9 cellular contexts compared by ENCODE assay signal in the genomic region with DNA sequence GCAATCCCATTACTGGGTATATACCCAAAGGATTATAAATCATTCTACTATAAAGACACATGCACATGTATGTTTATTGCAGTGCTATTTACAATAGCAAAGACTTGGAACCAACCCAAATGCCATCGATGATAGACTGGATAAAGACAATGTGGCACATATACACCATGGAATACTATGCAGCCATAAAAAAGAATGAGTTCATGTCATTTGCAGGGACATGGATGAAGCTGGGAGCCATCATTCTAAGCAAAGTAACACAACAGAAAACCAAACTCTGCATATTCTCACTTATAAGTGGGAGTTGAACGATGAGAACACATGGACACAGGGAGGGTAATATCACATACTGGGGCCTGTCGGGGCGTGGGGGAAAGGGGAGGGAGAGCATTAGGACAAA. TPM values are rescaled to one million over a fixed set of nuclear protein-coding genes. Genes with fewer than 3 reads are reported as not detected.
"Had no signal": no experiment of that assay in that cellular context is flagged by ENCODE, and none has a peak within 500 bp of the region (broad histone marks: within the 10 kb centered on the region; RNA-seq: fewer than 3 reads in every experiment).

No MANE protein-coding gene starts in this region.

RNA-seq across cellular contexts. Expression of a gene that starts 2.5 kb away (rescaled TPM):
- total RNA-seq: activated CD4-positive, alpha-beta memory T cell treated with anti-CD3 and anti-CD28 coated beads for 36 hours; activated CD4-positive, alpha-beta T cell treated with anti-CD3 and anti-CD28 coated beads for 36 hours; activated CD4-positive, alpha-beta T cell treated with anti-CD3 and anti-CD28 coated beads, Interleukin-2, amount 10 ng/mL, durations not matched to agents 24 days and 14 days; activated CD8-positive, alpha-beta memory T cell treated with anti-CD3 and anti-CD28 coated beads for 36 hours; activated CD8-positive, alpha-beta memory T cell treated with anti-CD3 and anti-CD28 coated beads, Interleukin-2, amount 10 ng/mL, durations not matched to agents 7 days and 5 days; activated CD8-positive, alpha-beta T cell treated with anti-CD3 and anti-CD28 coated beads, Interleukin-2, amount 10 ng/mL, durations not matched to agents 7 days and 5 days; activated naive CD4-positive, alpha-beta T cell treated with anti-CD3 and anti-CD28 coated beads for 36 hours; activated T-helper 1 cell treated with anti-CD3 and anti-CD28 coated beads, Interleukin-12 subunit alpha, Interleukin-12 subunit beta, Interleukin-2, Interleukin-4 antibody, amounts not matched to agents 30 ng/mL and 10 ng/mL and 1 ng/mL, durations not matched to agents 14 hours and 24 hours and 36 hours; T-helper 1 cell treated with Interleukin-12 subunit alpha and Interleukin-12 subunit beta and Interleukin-4 antibody, amounts not matched to agents 30 ng/mL and 1 ng/mL, for 36 hours had no signal
